In the genomic region with DNA sequence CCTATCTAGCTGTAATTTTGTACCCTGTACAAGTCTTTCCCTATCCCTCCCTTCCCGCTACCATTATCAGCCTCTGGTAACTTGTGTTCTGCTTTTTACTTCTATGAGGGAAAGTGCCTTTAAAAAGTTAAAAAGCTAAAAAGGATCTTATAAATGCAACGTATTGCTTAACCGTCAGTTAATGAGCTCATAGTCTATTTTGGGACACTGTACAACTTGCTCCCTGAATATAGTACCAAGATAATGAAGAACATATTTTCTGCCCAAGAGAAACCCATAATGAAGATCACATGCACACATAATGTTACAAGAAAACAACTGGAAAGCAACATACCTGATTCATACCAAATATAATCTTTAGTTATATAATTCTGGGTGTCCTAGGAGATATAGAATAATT, we compare ENCODE assay signal across 39 cellular contexts. TPM values are rescaled to one million over a fixed set of nuclear protein-coding genes. Genes with fewer than 3 reads are reported as not detected.
DNase-seq lines count a peak whose midpoint lies in the region; ATAC-seq, FAIRE-seq and TF ChIP-seq lines count a peak whose summit lies in the region.
"Had no signal": no experiment of that assay in that cellular context is flagged by ENCODE, and none has a peak within 500 bp of the region (broad histone marks: within the 10 kb centered on the region; RNA-seq: fewer than 3 reads in every experiment).

No MANE protein-coding gene starts in this region.

- H3K27me3 Mint-ChIP-seq in H9 (ENCODE audit: low read depth), result peaks cover 36% of the 10 kb centered on the region
- H3K27me3 Mint-ChIP-seq: activated naive CD8-positive, alpha-beta T cell treated with anti-CD3 and anti-CD28 coated beads, Interleukin-2, amount 10 ng/mL, durations not matched to agents 7 days and 5 days; CD4-positive, CD25-positive, alpha-beta regulatory T cell had no signal

- H2BK15ac ChIP-seq in H9 (ENCODE audit: low read depth, low read length), result no peak overlapping the region

- peak; percentile 46 to 62 for ATAC-seq in gastrocnemius medialis
- ATAC-seq: activated T-cell treated with anti-CD3 and anti-CD28 coated beads, Interleukin-2, amount 50 U/mL, for 4 hours; left lung; stimulated activated naive CD8-positive, alpha-beta T cell treated with anti-CD3 and anti-CD28 coated beads, Interleukin-15, Interleukin-2, amounts not matched to agents 100 U/mL and 50 U/mL, for 24 hours had no signal

- H3K27me3 ChIP-seq in gastrocnemius medialis (no peaks in the 10 kb centered on the region), H9 (ENCODE audit: insufficient read depth, low read length) (no peaks in the 10 kb centered on the region)
- H3K27me3 ChIP-seq: MG63, ovary had no signal

- H4K8ac ChIP-seq in H9 (replicated peaks; ENCODE audit: insufficient read length, low read depth, low read length), result no peak overlapping the region

- no peaks in the 10 kb centered on the region for H3K79me1 ChIP-seq in H9 (ENCODE audit: insufficient read depth, low read depth, low read length, poor library complexity, severe bottlenecking)

- H3K9me3 Mint-ChIP-seq in H9, result no peaks in the 10 kb centered on the region
- H3K9me3 Mint-ChIP-seq: activated naive CD8-positive, alpha-beta T cell treated with anti-CD3 and anti-CD28 coated beads, Interleukin-2, amount 10 ng/mL, durations not matched to agents 7 days and 5 days; neural crest cell had no signal

- no peak overlapping the region for H3K56ac ChIP-seq in H9 (ENCODE audit: insufficient read length, low read depth, low read length)

- no peak overlapping the region for H2BK20ac ChIP-seq in H9 (ENCODE audit: low read depth, low read length, poor library complexity, severe bottlenecking)

- H3K4me1 Mint-ChIP-seq in H9, result no peaks in the 10 kb centered on the region
- H3K4me1 Mint-ChIP-seq: activated naive CD8-positive, alpha-beta T cell treated with anti-CD3 and anti-CD28 coated beads, Interleukin-2, amount 10 ng/mL, durations not matched to agents 7 days and 5 days; CD4-positive, CD25-positive, alpha-beta regulatory T cell; neural crest cell had no signal

- H3K23me2 ChIP-seq in H9 (ENCODE audit: insufficient read length, low read depth, low read length, poor library complexity, severe bottlenecking), result no peaks in the 10 kb centered on the region

- TF ChIP-seq CTCF in gastrocnemius medialis (IDR thresholded peaks at IDR 0.05 in 4 of 5, conservative IDR thresholded peaks at IDR 0.05 in 1 of 5) (no peak), H9 (conservative IDR thresholded peaks at IDR 0.05) (no peak)

- H4K91ac ChIP-seq in H9 (ENCODE audit: insufficient read length, low read depth, low read length), result no peak overlapping the region

- no peak overlapping the region for H3K4ac ChIP-seq in H9 (ENCODE audit: low read depth, low read length)

- H3K18ac ChIP-seq in H9 (ENCODE audit: insufficient read length, low read depth, low read length), result no peak overlapping the region

- no peak overlapping the region for H3K27ac Mint-ChIP-seq in H9
- H3K27ac Mint-ChIP-seq: activated naive CD8-positive, alpha-beta T cell treated with anti-CD3 and anti-CD28 coated beads, Interleukin-2, amount 10 ng/mL, durations not matched to agents 7 days and 5 days; CD4-positive, CD25-positive, alpha-beta regulatory T cell had no signal

- H2BK12ac ChIP-seq in H9 (ENCODE audit: insufficient read length, low read depth, low read length), result no peak overlapping the region

- no peaks in the 10 kb centered on the region for H3K9me3 ChIP-seq in gastrocnemius medialis
- H3K9me3 ChIP-seq in H9 (ENCODE audit: control insufficient read depth, low read depth, low read length), result no peaks in the 10 kb centered on the region
- H3K9me3 ChIP-seq: esophagus squamous epithelium, left lung, MG63, ovary, thoracic aorta had no signal

- H3K4me1 ChIP-seq in gastrocnemius medialis (peaks cover 0 to 5% of the 10 kb centered on the region in 2 donors), H9 (ENCODE audit: insufficient read depth, low read length) (no peaks in the 10 kb centered on the region)
- H3K4me1 ChIP-seq: esophagus squamous epithelium, left lung had no signal

- H2BK120ac ChIP-seq in H9 (ENCODE audit: low read depth, low read length, poor library complexity, severe bottlenecking), result no peak overlapping the region

- H2AK5ac ChIP-seq in H9 (ENCODE audit: insufficient read length, low read length), result no peak overlapping the region

- H3K4me2 ChIP-seq in H9 (ENCODE audit: insufficient read depth, insufficient read length, low read length), result no peak overlapping the region

- no peak overlapping the region for H2BK5ac ChIP-seq in H9 (ENCODE audit: insufficient read length, low read length)

- H3T11ph ChIP-seq in H9 (ENCODE audit: low read length), result no peak overlapping the region

- H3K14ac ChIP-seq in H9 (ENCODE audit: insufficient read depth, low read length), result no peak overlapping the region

- no peaks in the 10 kb centered on the region for H4K20me1 ChIP-seq in H9 (ENCODE audit: control insufficient read depth, insufficient read depth, insufficient read length)

- in situ Hi-C loops in gastrocnemius medialis (cut with MboI; ENCODE audit: low sequenced_read_pairs in 4 of 4), result no loop called here

- no peak overlapping the region for H4K5ac ChIP-seq in H9 (ENCODE audit: insufficient read length, low read depth, low read length)

- no peak for FAIRE-seq in GM12892 (lab: Jason Lieb, UNC)
- FAIRE-seq: astrocyte, islet of Langerhans, urothelium cell line had no signal

- no peak overlapping the region for H3K23ac ChIP-seq in H9 (ENCODE audit: insufficient read length, low read depth, low read length)

- H2AFZ ChIP-seq in H9 (ENCODE audit: low read length), result no peak overlapping the region

- DNase-seq in SIG-M5 treated with dmso at 0.1 percent for 504 hours (lab: John Stamatoyannopoulos, UW; ENCODE audit: unreplicated experiment), result peak; percentile 41
- no peak for DNase-seq in SIG-M5 (lab: John Stamatoyannopoulos, UW)
- DNase-seq in NOMO-1 treated with DMSO at 0.1 percent for 48 hours (lab: John Stamatoyannopoulos, UW; ENCODE audit: unreplicated experiment), result peak; percentile 90
- peak; percentile 17 for DNase-seq in cerebellar cortex (ENCODE audit: low spot score)
- DNase-seq in gastrocnemius medialis, result no peak
- no peak for DNase-seq in GM12892 (ENCODE audit: insufficient read length)
- no peak for DNase-seq in H9
- DNase-seq in cortex of kidney (lab: John Stamatoyannopoulos, UW), result no peak
- DNase-seq: activated CD4-positive, CD25-positive, alpha-beta regulatory T cell; activated gamma-delta T cell treated with Interleukin-2 at 50 U/mL for 16 hours; activated naive CD8-positive, alpha-beta T cell treated with anti-CD3 and anti-CD28 coated beads, Interleukin-2, amount 10 ng/mL, durations not matched to agents 7 days and 5 days; activated T-cell treated with anti-CD3 and anti-CD28 coated beads, Interleukin-2, amount 50 U/mL, for 4 hours; Calu3; caudate nucleus; CD4-positive, CD25-positive, alpha-beta regulatory T cell; DMS79; esophagus squamous epithelium; GF-D8; GOT3; KBM-7; left lung; mesenchymal stem cell; MG63; NCI-H1436; NCI-H2081 treated with DMSO at 0.1 percent for 48 hours; NCI-H226; NCI-H69; ovary; stimulated activated naive CD8-positive, alpha-beta T cell treated with anti-CD3 and anti-CD28 coated beads, Interleukin-15, Interleukin-2, amounts not matched to agents 100 U/mL and 50 U/mL, for 24 hours had no signal

- no peaks in the 10 kb centered on the region for H3K36me3 Mint-ChIP-seq in H9 (ENCODE audit: insufficient read depth in 1 of 3, low read depth in 3 of 3)
- H3K36me3 Mint-ChIP-seq: activated naive CD8-positive, alpha-beta T cell treated with anti-CD3 and anti-CD28 coated beads, Interleukin-2, amount 10 ng/mL, durations not matched to agents 7 days and 5 days; CD4-positive, CD25-positive, alpha-beta regulatory T cell had no signal

- H3K4me3 Mint-ChIP-seq in H9, result no peak overlapping the region
- H3K4me3 Mint-ChIP-seq: activated naive CD8-positive, alpha-beta T cell treated with anti-CD3 and anti-CD28 coated beads, Interleukin-2, amount 10 ng/mL, durations not matched to agents 7 days and 5 days; activated T-cell treated with anti-CD3 and anti-CD28 coated beads, Interleukin-2, amount 50 U/mL, for 4 hours; CD4-positive, CD25-positive, alpha-beta regulatory T cell; neural crest cell had no signal

- H3K27ac ChIP-seq in gastrocnemius medialis (no peak overlapping the region), H9 (ENCODE audit: insufficient read length, low read depth, low read length) (no peak overlapping the region)
- H3K27ac ChIP-seq: 22Rv1, esophagus squamous epithelium, HL-60, left lung, ovary, skin epidermis, thoracic aorta had no signal

- no peak overlapping the region for H3K9ac ChIP-seq in H9 (ENCODE audit: extremely low read depth, insufficient read length, low read length)

- WGBS in H9 (ENCODE audit: extremely low coverage, insufficient read length, low lambda C conversion rate), result no CpG with 5 or more reads among the region's 3 CpGs

- no peaks in the 10 kb centered on the region for H3K36me3 ChIP-seq in gastrocnemius medialis
- H3K36me3 ChIP-seq: esophagus squamous epithelium, left lung, MG63, ovary, thoracic aorta had no signal

- H3K79me2 ChIP-seq in H9 (ENCODE audit: insufficient read depth, low read length), result no peaks in the 10 kb centered on the region

- no peak overlapping the region for H3K4me3 ChIP-seq in gastrocnemius medialis
- H3K4me3 ChIP-seq: esophagus squamous epithelium, left lung, MG63, ovary, skin epidermis, thoracic aorta had no signal

- TF ChIP-seq POLR2A in gastrocnemius medialis (IDR thresholded peaks at IDR 0.05) (no peak), GM12892 (IDR thresholded peaks at IDR 0.05; ENCODE audit: low read depth, low read length) (no peak)

- intact Hi-C loops in gastrocnemius medialis (cut with DNase I; ENCODE audit: low total_unique reads), result no loop called here

RNA-seq across cellular contexts. Expression of gene ZIC1, which starts 22.6 kb away (rescaled TPM):
- total RNA-seq in gastrocnemius medialis, result 1 to 10 TPM; 3.3 to 5.2 (median 4.3) TPM
- polyA plus RNA-seq in GM12892 (2012; ENCODE audit: missing spikeins), result not detected
- total RNA-seq in H9 (2021), result not detected in 2 replicates
- total RNA-seq: activated naive CD8-positive, alpha-beta T cell treated with anti-CD3 and anti-CD28 coated beads, Interleukin-2, amount 10 ng/mL, durations not matched to agents 7 days and 5 days; activated T-cell treated with anti-CD3 and anti-CD28 coated beads, Interleukin-2, amount 50 U/mL, for 4 hours; Calu3; CD4-positive, CD25-positive, alpha-beta regulatory T cell; esophagus squamous epithelium; T-helper 1 cell treated with Interleukin-12 subunit alpha and Interleukin-12 subunit beta and Interleukin-4 antibody, amounts not matched to agents 30 ng/mL and 1 ng/mL, for 36 hours had no signal
- polyA plus RNA-seq: CD4-positive, CD25-positive, alpha-beta regulatory T cell had no signal

RNA-seq across cellular contexts. Expression of gene ZIC4, which starts 25.4 kb away (rescaled TPM):
- total RNA-seq in gastrocnemius medialis, result under 1 TPM in 3 of 4 donors, not detected in 1; 0.19 to 0.47 (median 0.39) TPM
- polyA plus RNA-seq in GM12892 (2012; ENCODE audit: missing spikeins), result not detected
- not detected in 2 replicates for total RNA-seq in H9 (2021)
- total RNA-seq: activated naive CD8-positive, alpha-beta T cell treated with anti-CD3 and anti-CD28 coated beads, Interleukin-2, amount 10 ng/mL, durations not matched to agents 7 days and 5 days; activated T-cell treated with anti-CD3 and anti-CD28 coated beads, Interleukin-2, amount 50 U/mL, for 4 hours; astrocyte; Calu3; CD4-positive, CD25-positive, alpha-beta regulatory T cell; esophagus squamous epithelium; left lung; ovary; SK-MEL-5; T-helper 1 cell treated with Interleukin-12 subunit alpha and Interleukin-12 subunit beta and Interleukin-4 antibody, amounts not matched to agents 30 ng/mL and 1 ng/mL, for 36 hours; thoracic aorta had no signal
- polyA plus RNA-seq: CD4-positive, CD25-positive, alpha-beta regulatory T cell; ovary had no signal

Comparison
In these comparisons a context has a peak if more than half of its experiments do, and no peak if none do; other contexts are left out.
1. DNase-seq: peak in SIG-M5 treated with dmso at 0.1 percent for 504 hours (single experiment), NOMO-1 treated with DMSO at 0.1 percent for 48 hours (single experiment) and cerebellar cortex (single experiment); none in SIG-M5 (single experiment), gastrocnemius medialis (0 of 2), GM12892 (single experiment), H9 (single experiment) and cortex of kidney (single experiment).